In genomic region chr2:11644293-11644692, GRCh38 we compare ENCODE assay signal across 12 cellular contexts. TPM values are rescaled to one million over a fixed set of nuclear protein-coding genes. Genes with fewer than 3 reads are reported as not detected.
"Had no signal": no experiment of that assay in that cellular context is flagged by ENCODE, and none has a peak within 500 bp of the region (broad histone marks: within the 10 kb centered on the region; RNA-seq: fewer than 3 reads in every experiment).

No MANE protein-coding gene starts in this region.

- H3K4me2 ChIP-seq: GM23338 had no signal

- H3K9me3 ChIP-seq: HAP-1 had no signal

- H2AFZ ChIP-seq: GM23248, GM23338 had no signal

- H3K36me3 ChIP-seq: HAP-1 had no signal

- H3K27ac Mint-ChIP-seq: GM23338, H9, HFFc6 had no signal

- H3K4me3 Mint-ChIP-seq: GM23338, H9, HFFc6 had no signal

- H3K9me3 Mint-ChIP-seq: GM23338, H9 had no signal

- FAIRE-seq: H1, H54 had no signal

- H3K4me1 ChIP-seq: HAP-1 had no signal

- H3K4me3 ChIP-seq: GM23248, GM23338, HAP-1 had no signal

- ATAC-seq: GM23338, HCT116 had no signal

- H3K9ac ChIP-seq: GM23248 had no signal

- H3K4me1 Mint-ChIP-seq: H9 had no signal

- H3K27ac ChIP-seq: GM23248 had no signal

- DNase-seq: GM23248, GOT3, H7, H9, HCEC 1CT, HFFc6 had no signal

RNA-seq across cellular contexts. Expression of gene NTSR2, which starts 25.7 kb away (rescaled TPM):
- total RNA-seq: GM23248, H1, H4, H7, H9, HFFc6 had no signal
- polyA plus RNA-seq: GM23248, GM23338 had no signal
